28 cellular contexts compared by ENCODE assay signal in the genomic region with DNA sequence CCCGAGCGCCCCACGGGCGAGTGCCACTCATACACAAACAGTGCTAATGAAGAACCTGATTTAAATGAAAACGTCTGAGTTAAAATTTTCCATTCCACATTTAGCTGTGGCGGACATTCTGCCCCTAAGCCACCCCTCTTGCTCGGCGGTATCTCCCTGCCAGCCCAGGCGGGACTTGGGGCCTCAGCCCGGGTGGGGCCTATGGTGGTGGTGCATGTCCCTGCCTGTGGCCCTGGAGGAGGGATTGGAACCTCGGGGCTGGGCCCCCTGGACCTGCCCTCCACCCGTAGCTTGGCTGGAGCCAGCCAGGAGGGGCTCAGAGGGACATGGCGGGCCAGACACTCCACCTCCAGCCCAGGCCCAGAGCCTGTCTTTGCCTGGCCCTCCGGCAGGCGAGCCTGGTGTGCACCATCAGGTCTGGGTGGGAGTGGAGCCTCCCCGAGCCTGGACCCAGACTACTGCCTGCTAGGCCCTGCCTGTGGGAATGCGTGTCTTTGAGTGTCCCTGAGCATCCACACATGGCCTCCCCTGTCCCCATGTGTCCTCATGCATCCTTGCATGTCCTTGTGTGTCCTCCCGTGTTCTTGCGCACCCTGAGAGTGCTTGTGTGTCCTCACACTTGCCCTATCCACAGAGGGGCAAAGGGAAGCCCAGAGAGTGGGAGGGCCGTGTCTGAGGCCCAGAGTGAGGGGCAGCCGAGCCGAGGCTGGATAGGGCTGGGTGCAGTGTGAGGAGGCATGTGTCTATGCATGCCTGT. TPM values are rescaled to one million over a fixed set of nuclear protein-coding genes. Genes with fewer than 3 reads are reported as not detected.
DNase-seq lines count a peak whose midpoint lies in the region; ATAC-seq lines count a peak whose summit lies in the region.
"Had no signal": no experiment of that assay in that cellular context is flagged by ENCODE, and none has a peak within 500 bp of the region (broad histone marks: within the 10 kb centered on the region; RNA-seq: fewer than 3 reads in every experiment).

No MANE protein-coding gene starts in this region.

- peak overlapping the region in 6 of 7 donors; percentile 1 to 73 (median 36) for H3K27ac Mint-ChIP-seq in CD4-positive, alpha-beta memory T cell
- peak overlapping the region; percentile 47 for H3K27ac Mint-ChIP-seq in stimulated activated naive B cell treated with anti-CD40 and anti-IgM and Interleukin-4, amounts not matched to agents 10 μg/mL and 1 μg/mL and 100 μg/mL, for 72 hours
- H3K27ac Mint-ChIP-seq: activated CD8-positive, alpha-beta T cell treated with anti-CD3 and anti-CD28 coated beads for 36 hours; activated naive CD8-positive, alpha-beta T cell; CD14-positive monocyte; natural killer cell had no signal

- POLR2A ChIA-PET in CD4-positive, alpha-beta memory T cell (lab: Charles Lee; ENCODE audit: partially characterized antibody): no interaction called here

- in situ Hi-C loops in G401 (cut with HindIII; ENCODE audit: low sequenced_read_pairs): no loop called here

- no peak for DNase-seq in CD4-positive, alpha-beta memory T cell
- DNase-seq in NAMALWA (ENCODE audit: low spot score): peak; percentile 55
- no peak for DNase-seq in stimulated activated naive B cell treated with anti-CD40 and anti-IgM and Interleukin-4, amounts not matched to agents 10 μg/mL and 1 μg/mL and 100 μg/mL, for 72 hours
- no peak for DNase-seq in G401 (ENCODE audit: low spot score)
- DNase-seq in NCI-H2227 treated with DMSO at 0.1 percent for 48 hours (lab: John Stamatoyannopoulos, UW): no peak
- DNase-seq in activated CD4-positive, alpha-beta T cell treated with anti-CD3 and anti-CD28 coated beads for 4 hours: no peak
- DNase-seq: activated CD4-positive, alpha-beta T cell treated with anti-CD3 and anti-CD28 coated beads for 1 hour; activated CD8-positive, alpha-beta T cell treated with anti-CD3 and anti-CD28 coated beads for 36 hours; EL; GM23248; lower lobe of right lung; natural killer cell; NCI-H1048; NCI-H1930; NCI-H526 treated with DMSO at 0.1 percent for 48 hours; ovary; small intestine; stimulated activated CD8-positive, alpha-beta memory T cell treated with anti-CD3 and anti-CD28 coated beads, Interleukin-4, amount 100 ng/mL, for 48 hours; T-helper 1 cell had no signal

- ATAC-seq in stimulated activated naive B cell treated with anti-CD40 and anti-IgM and Interleukin-4, amounts not matched to agents 10 μg/mL and 1 μg/mL and 100 μg/mL, for 72 hours (replicated peaks): no peak
- ATAC-seq: activated CD8-positive, alpha-beta T cell treated with anti-CD3 and anti-CD28 coated beads for 36 hours; lower lobe of right lung; natural killer cell had no signal

- intact Hi-C loops in CD4-positive, alpha-beta memory T cell (cut with micrococcal nuclease): no loop called here

- no peak overlapping the region for H3K4me3 ChIP-seq in CD4-positive, alpha-beta memory T cell (ENCODE audit: low read length in 2 of 2)
- H3K4me3 ChIP-seq: GM23248, lower lobe of right lung, ovary, SJSA1, upper lobe of left lung had no signal

- CTCF ChIA-PET in CD4-positive, alpha-beta memory T cell (lab: Charles Lee; ENCODE audit: partially characterized antibody): no interaction called here

- no peaks in the 10 kb centered on the region for H3K27me3 ChIP-seq in CD4-positive, alpha-beta memory T cell (ENCODE audit: insufficient read depth, low read length)
- H3K27me3 ChIP-seq: ovary, SJSA1, upper lobe of left lung had no signal

- H3K4me1 Mint-ChIP-seq in CD4-positive, alpha-beta memory T cell: peaks cover 13 to 59% (median 34%) of the 10 kb centered on the region in 4 donors
- peaks cover 31 to 62% of the 10 kb centered on the region in 2 donors for H3K4me1 Mint-ChIP-seq in stimulated activated naive B cell treated with anti-CD40 and anti-IgM and Interleukin-4, amounts not matched to agents 10 μg/mL and 1 μg/mL and 100 μg/mL, for 72 hours

- H3K9me3 ChIP-seq in CD4-positive, alpha-beta memory T cell (ENCODE audit: control insufficient read depth in 1 of 2, low read length in 2 of 2): no peaks in the 10 kb centered on the region
- H3K9me3 ChIP-seq: lower lobe of right lung, ovary, SJSA1, upper lobe of left lung had no signal

- H3K27ac ChIP-seq in CD4-positive, alpha-beta memory T cell (ENCODE audit: low read depth, low read length): no peak overlapping the region
- H3K27ac ChIP-seq in cingulate gyrus (ENCODE audit: low read depth, low read length): peak overlapping the region; percentile 75
- H3K27ac ChIP-seq: GM23248, lower lobe of right lung, ovary, SJSA1, upper lobe of left lung had no signal

- H3K4me1 ChIP-seq in CD4-positive, alpha-beta memory T cell (ENCODE audit: insufficient read depth, low read length): peaks cover 40% of the 10 kb centered on the region

- H3K36me3 Mint-ChIP-seq in CD4-positive, alpha-beta memory T cell: peaks cover 0 to 2% of the 10 kb centered on the region in 2 donors
- H3K36me3 Mint-ChIP-seq in stimulated activated naive B cell treated with anti-CD40 and anti-IgM and Interleukin-4, amounts not matched to agents 10 μg/mL and 1 μg/mL and 100 μg/mL, for 72 hours: peaks cover 6 to 12% of the 10 kb centered on the region in 2 donors
- H3K36me3 Mint-ChIP-seq: activated naive CD8-positive, alpha-beta T cell; natural killer cell had no signal

- no peaks in the 10 kb centered on the region for H3K36me3 ChIP-seq in CD4-positive, alpha-beta memory T cell (ENCODE audit: insufficient read depth, low read length)
- H3K36me3 ChIP-seq: ovary had no signal

- H3K9me3 Mint-ChIP-seq in CD4-positive, alpha-beta memory T cell: no peaks in the 10 kb centered on the region
- no peaks in the 10 kb centered on the region for H3K9me3 Mint-ChIP-seq in stimulated activated naive B cell treated with anti-CD40 and anti-IgM and Interleukin-4, amounts not matched to agents 10 μg/mL and 1 μg/mL and 100 μg/mL, for 72 hours
- H3K9me3 Mint-ChIP-seq: activated CD8-positive, alpha-beta T cell treated with anti-CD3 and anti-CD28 coated beads for 36 hours; CD14-positive monocyte; central memory CD8-positive, alpha-beta T cell; natural killer cell had no signal

- H3K4me3 Mint-ChIP-seq in CD4-positive, alpha-beta memory T cell: peak overlapping the region in 1 of 8 donors; percentile 25
- H3K4me3 Mint-ChIP-seq in stimulated activated naive B cell treated with anti-CD40 and anti-IgM and Interleukin-4, amounts not matched to agents 10 μg/mL and 1 μg/mL and 100 μg/mL, for 72 hours: peak overlapping the region in 1 of 2 donors; percentile 17
- H3K4me3 Mint-ChIP-seq: activated CD8-positive, alpha-beta T cell treated with anti-CD3 and anti-CD28 coated beads for 36 hours; CD14-positive monocyte; central memory CD8-positive, alpha-beta T cell; natural killer cell had no signal

- no peaks in the 10 kb centered on the region for H3K27me3 Mint-ChIP-seq in CD4-positive, alpha-beta memory T cell
- H3K27me3 Mint-ChIP-seq in stimulated activated naive B cell treated with anti-CD40 and anti-IgM and Interleukin-4, amounts not matched to agents 10 μg/mL and 1 μg/mL and 100 μg/mL, for 72 hours: no peaks in the 10 kb centered on the region
- H3K27me3 Mint-ChIP-seq: activated CD8-positive, alpha-beta T cell treated with anti-CD3 and anti-CD28 coated beads for 36 hours; activated naive CD8-positive, alpha-beta T cell; central memory CD8-positive, alpha-beta T cell had no signal

RNA-seq across cellular contexts. Expression of gene ZDHHC8, which starts 4.4 kb away (rescaled TPM):
- 10 to 100 TPM; 80.0 to 81.7 TPM for total RNA-seq in CD4-positive, alpha-beta memory T cell
- 1 to 10 TPM; 1.0 to 7.0 TPM for polyA plus RNA-seq in CD4-positive, alpha-beta memory T cell
- total RNA-seq in G401 (2014; rRNA removed; shearing (Covaris generic)): 5.1 and 7.8 TPM in 2 replicates

RNA-seq across cellular contexts. Expression of gene CCDC188, which starts 14.8 kb away (rescaled TPM):
- total RNA-seq in CD4-positive, alpha-beta memory T cell: not detected
- not detected for polyA plus RNA-seq in CD4-positive, alpha-beta memory T cell
- total RNA-seq in G401 (2014; rRNA removed; shearing (Covaris generic)): not detected in 2 replicates
- total RNA-seq: activated CD8-positive, alpha-beta T cell treated with anti-CD3 and anti-CD28 coated beads for 36 hours; astrocyte; mononuclear cell had no signal
- polyA plus RNA-seq: CD14-positive monocyte, keratinocyte had no signal

RNA-seq across cellular contexts. Expression of gene TRMT2A, which starts 19.0 kb away (rescaled TPM):
- 100 to 1,000 TPM; 110 to 126 TPM for total RNA-seq in CD4-positive, alpha-beta memory T cell
- polyA plus RNA-seq in CD4-positive, alpha-beta memory T cell: 10 to 100 TPM; 28.0 to 37.5 TPM
- 22.4 and 55.8 TPM in 2 replicates for total RNA-seq in G401 (2014; rRNA removed; shearing (Covaris generic))

RNA-seq across cellular contexts. Expression of gene RANBP1, which starts 20.1 kb away (rescaled TPM):
- 10 to 100 TPM; 61.9 to 67.9 TPM for total RNA-seq in CD4-positive, alpha-beta memory T cell
- 100 to 1,000 TPM in 1 of 2 donors, 10 to 100 TPM in 1; 87.0 to 111 TPM for polyA plus RNA-seq in CD4-positive, alpha-beta memory T cell
- 883 and 1,003 TPM in 2 replicates for total RNA-seq in G401 (2014; rRNA removed; shearing (Covaris generic))

RNA-seq across cellular contexts. Expression of gene DGCR8, which starts 56.0 kb away (rescaled TPM):
- total RNA-seq in CD4-positive, alpha-beta memory T cell: 10 to 100 TPM; 47.6 to 48.2 TPM
- polyA plus RNA-seq in CD4-positive, alpha-beta memory T cell: 1 to 10 TPM; 2.2 to 5.1 TPM
- 21.5 and 22.0 TPM in 2 replicates for total RNA-seq in G401 (2014; rRNA removed; shearing (Covaris generic))
